Comparison of ENCODE assay signal across 1 cellular context in genomic region chr20:50788045-50788867, GRCh38.
TF ChIP-seq lines count a peak whose summit lies in the region.

No MANE protein-coding gene starts in this region.

TF ChIP-seq in HepG2, 621 proteins besides CTCF, POLR2A, EP300 and RAD21 (continued from another document and continues in another):
- TF ChIP-seq ZNF569 (CRISPR knock-in tag; IDR thresholded peaks at IDR 0.05; ENCODE audit: borderline replicate concordance) (no peak), RFX1 (IDR thresholded peaks at IDR 0.05) (no peak), ZNF563 (CRISPR knock-in tag; IDR thresholded peaks at IDR 0.05) (0 out of 2 replicates have a peak, but pooled peaks have one; percentile 26), E2F2 (CRISPR knock-in tag; IDR thresholded peaks at IDR 0.05; ENCODE audit: borderline replicate concordance) (no peak), ZNF552 (CRISPR knock-in tag; IDR thresholded peaks at IDR 0.05; ENCODE audit: borderline replicate concordance) (no peak), ZNF362 (CRISPR knock-in tag; IDR thresholded peaks at IDR 0.05; ENCODE audit: borderline replicate concordance) (peak; percentile 36; the same call in 1 of the 2 replicates), ZNF775 (CRISPR knock-in tag; IDR thresholded peaks at IDR 0.05; ENCODE audit: borderline replicate concordance) (no peak), AKAP8 (CRISPR knock-in tag; IDR thresholded peaks at IDR 0.05) (no peak), ZNF572 (CRISPR knock-in tag; IDR thresholded peaks at IDR 0.05) (no peak), ZSCAN22 (CRISPR knock-in tag; IDR thresholded peaks at IDR 0.05) (no peak), ELF4 (CRISPR knock-in tag; IDR thresholded peaks at IDR 0.05; ENCODE audit: borderline replicate concordance) (0 out of 2 replicates have a peak, but pooled peaks have one; percentile 33), ZNF609 (CRISPR knock-in tag; IDR thresholded peaks at IDR 0.05; ENCODE audit: borderline replicate concordance) (no peak), ZNF205 (CRISPR knock-in tag; IDR thresholded peaks at IDR 0.05) (no peak), REXO4 (CRISPR knock-in tag; IDR thresholded peaks at IDR 0.05; ENCODE audit: borderline replicate concordance) (no peak), ZNF331 (CRISPR knock-in tag; IDR thresholded peaks at IDR 0.05) (peak; percentile 68; the same call in 1 of the 2 replicates), SRF (IDR thresholded peaks at IDR 0.05; ENCODE audit: low read depth, low read length) (no peak), RBFOX2 (IDR thresholded peaks at IDR 0.05; ENCODE audit: low read depth, low read length) (no peak), IRF1 (CRISPR knock-in tag; IDR thresholded peaks at IDR 0.05; ENCODE audit: low read depth) (no peak), ZNF530 (CRISPR knock-in tag; IDR thresholded peaks at IDR 0.05; ENCODE audit: low read depth) (no peak), SP2 (CRISPR knock-in tag; IDR thresholded peaks at IDR 0.05) (no peak), ZMAT5 (CRISPR knock-in tag; IDR thresholded peaks at IDR 0.05; ENCODE audit: borderline replicate concordance, low read depth) (no peak), ZNF543 (CRISPR knock-in tag; IDR thresholded peaks at IDR 0.05) (no peak), ZNF784 (CRISPR knock-in tag; IDR thresholded peaks at IDR 0.05; ENCODE audit: borderline replicate concordance) (no peak), FOXP4 (CRISPR knock-in tag; IDR thresholded peaks at IDR 0.05) (0 out of 2 replicates have a peak, but pooled peaks have one; percentile 25), ZC3H4 (CRISPR knock-in tag; IDR thresholded peaks at IDR 0.05; ENCODE audit: borderline replicate concordance) (no peak), EEA1 (CRISPR knock-in tag; IDR thresholded peaks at IDR 0.05; ENCODE audit: borderline replicate concordance) (no peak), ZBTB26 (CRISPR knock-in tag; IDR thresholded peaks at IDR 0.05; ENCODE audit: borderline replicate concordance) (no peak), NR2F6 (IDR thresholded peaks at IDR 0.05) (no peak), NR2F6 (CRISPR knock-in tag; IDR thresholded peaks at IDR 0.05) (peak; percentile 49; the same call in 1 of the 2 replicates), MTF2 (CRISPR knock-in tag; IDR thresholded peaks at IDR 0.05; ENCODE audit: borderline replicate concordance) (no peak), ZNF260 (CRISPR knock-in tag; IDR thresholded peaks at IDR 0.05; ENCODE audit: borderline replicate concordance, low read depth) (no peak)
- TF ChIP-seq, protein P1, sequence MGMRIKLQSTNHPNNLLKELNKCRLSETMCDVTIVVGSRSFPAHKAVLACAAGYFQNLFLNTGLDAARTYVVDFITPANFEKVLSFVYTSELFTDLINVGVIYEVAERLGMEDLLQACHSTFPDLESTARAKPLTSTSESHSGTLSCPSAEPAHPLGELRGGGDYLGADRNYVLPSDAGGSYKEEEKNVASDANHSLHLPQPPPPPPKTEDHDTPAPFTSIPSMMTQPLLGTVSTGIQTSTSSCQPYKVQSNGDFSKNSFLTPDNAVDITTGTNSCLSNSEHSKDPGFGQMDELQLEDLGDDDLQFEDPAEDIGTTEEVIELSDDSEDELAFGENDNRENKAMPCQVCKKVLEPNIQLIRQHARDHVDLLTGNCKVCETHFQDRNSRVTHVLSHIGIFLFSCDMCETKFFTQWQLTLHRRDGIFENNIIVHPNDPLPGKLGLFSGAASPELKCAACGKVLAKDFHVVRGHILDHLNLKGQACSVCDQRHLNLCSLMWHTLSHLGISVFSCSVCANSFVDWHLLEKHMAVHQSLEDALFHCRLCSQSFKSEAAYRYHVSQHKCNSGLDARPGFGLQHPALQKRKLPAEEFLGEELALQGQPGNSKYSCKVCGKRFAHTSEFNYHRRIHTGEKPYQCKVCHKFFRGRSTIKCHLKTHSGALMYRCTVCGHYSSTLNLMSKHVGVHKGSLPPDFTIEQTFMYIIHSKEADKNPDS (CRISPR knock-in tag; IDR thresholded peaks at IDR 0.05) = no peak
- TF ChIP-seq, protein P2, sequence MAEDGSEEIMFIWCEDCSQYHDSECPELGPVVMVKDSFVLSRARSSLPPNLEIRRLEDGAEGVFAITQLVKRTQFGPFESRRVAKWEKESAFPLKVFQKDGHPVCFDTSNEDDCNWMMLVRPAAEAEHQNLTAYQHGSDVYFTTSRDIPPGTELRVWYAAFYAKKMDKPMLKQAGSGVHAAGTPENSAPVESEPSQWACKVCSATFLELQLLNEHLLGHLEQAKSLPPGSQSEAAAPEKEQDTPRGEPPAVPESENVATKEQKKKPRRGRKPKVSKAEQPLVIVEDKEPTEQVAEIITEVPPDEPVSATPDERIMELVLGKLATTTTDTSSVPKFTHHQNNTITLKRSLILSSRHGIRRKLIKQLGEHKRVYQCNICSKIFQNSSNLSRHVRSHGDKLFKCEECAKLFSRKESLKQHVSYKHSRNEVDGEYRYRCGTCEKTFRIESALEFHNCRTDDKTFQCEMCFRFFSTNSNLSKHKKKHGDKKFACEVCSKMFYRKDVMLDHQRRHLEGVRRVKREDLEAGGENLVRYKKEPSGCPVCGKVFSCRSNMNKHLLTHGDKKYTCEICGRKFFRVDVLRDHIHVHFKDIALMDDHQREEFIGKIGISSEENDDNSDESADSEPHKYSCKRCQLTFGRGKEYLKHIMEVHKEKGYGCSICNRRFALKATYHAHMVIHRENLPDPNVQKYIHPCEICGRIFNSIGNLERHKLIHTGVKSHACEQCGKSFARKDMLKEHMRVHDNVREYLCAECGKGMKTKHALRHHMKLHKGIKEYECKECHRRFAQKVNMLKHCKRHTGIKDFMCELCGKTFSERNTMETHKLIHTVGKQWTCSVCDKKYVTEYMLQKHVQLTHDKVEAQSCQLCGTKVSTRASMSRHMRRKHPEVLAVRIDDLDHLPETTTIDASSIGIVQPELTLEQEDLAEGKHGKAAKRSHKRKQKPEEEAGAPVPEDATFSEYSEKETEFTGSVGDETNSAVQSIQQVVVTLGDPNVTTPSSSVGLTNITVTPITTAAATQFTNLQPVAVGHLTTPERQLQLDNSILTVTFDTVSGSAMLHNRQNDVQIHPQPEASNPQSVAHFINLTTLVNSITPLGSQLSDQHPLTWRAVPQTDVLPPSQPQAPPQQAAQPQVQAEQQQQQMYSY (CRISPR knock-in tag; IDR thresholded peaks at IDR 0.05) = no peak; the same call in 1 of the 2 replicates
- TF ChIP-seq, protein P3, sequence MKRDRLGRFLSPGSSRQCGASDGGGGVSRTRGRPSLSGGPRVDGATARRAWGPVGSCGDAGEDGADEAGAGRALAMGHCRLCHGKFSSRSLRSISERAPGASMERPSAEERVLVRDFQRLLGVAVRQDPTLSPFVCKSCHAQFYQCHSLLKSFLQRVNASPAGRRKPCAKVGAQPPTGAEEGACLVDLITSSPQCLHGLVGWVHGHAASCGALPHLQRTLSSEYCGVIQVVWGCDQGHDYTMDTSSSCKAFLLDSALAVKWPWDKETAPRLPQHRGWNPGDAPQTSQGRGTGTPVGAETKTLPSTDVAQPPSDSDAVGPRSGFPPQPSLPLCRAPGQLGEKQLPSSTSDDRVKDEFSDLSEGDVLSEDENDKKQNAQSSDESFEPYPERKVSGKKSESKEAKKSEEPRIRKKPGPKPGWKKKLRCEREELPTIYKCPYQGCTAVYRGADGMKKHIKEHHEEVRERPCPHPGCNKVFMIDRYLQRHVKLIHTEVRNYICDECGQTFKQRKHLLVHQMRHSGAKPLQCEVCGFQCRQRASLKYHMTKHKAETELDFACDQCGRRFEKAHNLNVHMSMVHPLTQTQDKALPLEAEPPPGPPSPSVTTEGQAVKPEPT (CRISPR knock-in tag; IDR thresholded peaks at IDR 0.05; ENCODE audit: low read depth) = no peak
